ENCODE assay signal across 8 cellular contexts in genomic region chr15:43777293-43777819, GRCh38. TPM values are rescaled to one million over a fixed set of nuclear protein-coding genes. Genes with fewer than 3 reads are reported as not detected.
A peak's percentile ranks its signal among the peaks of the same experiment; 100 is the strongest.
DNase-seq lines count a peak whose midpoint lies in the region; ATAC-seq and TF ChIP-seq lines count a peak whose summit lies in the region.

No MANE protein-coding gene starts in this region.

- no peaks in the 10 kb centered on the region for H3K27me3 ChIP-seq in mucosa of stomach (ENCODE audit: control insufficient read depth, insufficient read depth, low read length)

- ATAC-seq in GM19397 (IDR thresholded peaks at IDR 0.05; ENCODE audit: unreplicated experiment) (peak; percentile 58), HG03565 (IDR thresholded peaks at IDR 0.05; ENCODE audit: unreplicated experiment) (peak; percentile 33)

- no peaks in the 10 kb centered on the region for H3K9me3 ChIP-seq in mucosa of stomach (ENCODE audit: control insufficient read depth, low read length)

- H3K27me3 Mint-ChIP-seq in CD14-positive monocyte (ENCODE audit: low read depth in 3 of 3) (peaks cover 0 to 3% (median 2%) of the 10 kb centered on the region in 3 donors), endothelial cell (ENCODE audit: unreplicated experiment) (peaks cover 9% of the 10 kb centered on the region)

- no peaks in the 10 kb centered on the region for H3K9me3 Mint-ChIP-seq in CD14-positive monocyte
- H3K9me3 Mint-ChIP-seq in endothelial cell (ENCODE audit: unreplicated experiment), result no peaks in the 10 kb centered on the region

- H3K36me3 ChIP-seq in mucosa of stomach (ENCODE audit: control insufficient read depth, insufficient read depth, low read length), result peaks cover under 1% of the 10 kb centered on the region

- H3K27ac Mint-ChIP-seq in CD14-positive monocyte (peak overlapping the region; percentile 84 to 95 (median 92)), endothelial cell (ENCODE audit: unreplicated experiment) (no peak overlapping the region)

- peak; percentile 92 for TF ChIP-seq CTCF in CD14-positive monocyte (IDR thresholded peaks at IDR 0.05)
- peak; percentile 65 for TF ChIP-seq CTCF in endothelial cell (IDR thresholded peaks at IDR 0.05; ENCODE audit: unreplicated experiment)

- intact Hi-C loops in CD14-positive monocyte (cut with micrococcal nuclease), result no loop called here

- H3K4me1 ChIP-seq in mucosa of stomach (ENCODE audit: control insufficient read depth, insufficient read depth, low read length), result peaks cover 10% of the 10 kb centered on the region

- H3K9ac ChIP-seq in mucosa of stomach (ENCODE audit: low read length), result peak overlapping the region; percentile 84

- H3K4me3 ChIP-seq in mucosa of stomach (ENCODE audit: low read length), result peak overlapping the region; percentile 91

- H3K36me3 Mint-ChIP-seq in CD14-positive monocyte, result peaks cover 5 to 12% of the 10 kb centered on the region in 2 donors
- peaks cover 13% of the 10 kb centered on the region for H3K36me3 Mint-ChIP-seq in endothelial cell (ENCODE audit: low read depth, unreplicated experiment)

- H3K4me3 Mint-ChIP-seq in CD14-positive monocyte (peak overlapping the region; percentile 93 to 94), endothelial cell (ENCODE audit: unreplicated experiment) (peak overlapping the region; percentile 78)

- H3K4me1 Mint-ChIP-seq in CD14-positive monocyte, result peaks cover 21% of the 10 kb centered on the region
- H3K4me1 Mint-ChIP-seq in endothelial cell (ENCODE audit: unreplicated experiment), result peaks cover 6% of the 10 kb centered on the region

- DNase-seq in CD14-positive monocyte (ENCODE audit: low spot score) (peak; percentile 60), NOMO-1 (lab: John Stamatoyannopoulos, UW; ENCODE audit: unreplicated experiment in 2 of 2) (peak; percentile 89 to 90), endothelial cell (ENCODE audit: low spot score) (peak; percentile 71)
- peak; percentile 69 for DNase-seq in activated CD8-positive, alpha-beta memory T cell treated with anti-CD3 and anti-CD28 coated beads, Interleukin-2, amount 50 U/mL, for 24 hours (ENCODE audit: extremely low read depth)
- peak; percentile 65 for DNase-seq in stimulated activated CD8-positive, alpha-beta memory T cell treated with anti-CD3 and anti-CD28 coated beads, Interleukin-7, amount 100 ng/mL, for 24 hours (ENCODE audit: low read depth)

RNA-seq across cellular contexts. Expression of gene ELL3, which starts 0.6 kb away (rescaled TPM):
- 1 to 10 TPM in 1 of 2 donors, under 1 TPM in 1; 0.29 to 1.2 TPM for polyA plus RNA-seq in CD14-positive monocyte
- 1.9 TPM for total RNA-seq in endothelial cell (ENCODE audit: unreplicated experiment)

RNA-seq across cellular contexts. Expression of gene SERF2, which starts 14.8 kb away (rescaled TPM):
- polyA plus RNA-seq in CD14-positive monocyte, result 1,000 to 10,000 TPM; 2,483 to 3,135 TPM
- 845 TPM for total RNA-seq in endothelial cell (ENCODE audit: unreplicated experiment)

RNA-seq across cellular contexts. Expression of gene SERINC4, which starts 22.7 kb away (rescaled TPM):
- polyA plus RNA-seq in CD14-positive monocyte, result under 1 TPM; 0.56 to 0.70 TPM
- total RNA-seq in endothelial cell (ENCODE audit: unreplicated experiment), result not detected

RNA-seq across cellular contexts. Expression of gene HYPK, which starts 23.0 kb away (rescaled TPM):
- polyA plus RNA-seq in CD14-positive monocyte, result 1 to 10 TPM; 4.4 to 5.3 TPM
- total RNA-seq in endothelial cell (ENCODE audit: unreplicated experiment), result 6.5 TPM

RNA-seq across cellular contexts. Expression of gene PDIA3, which starts 31.1 kb away (rescaled TPM):
- 100 to 1,000 TPM; 195 to 305 TPM for polyA plus RNA-seq in CD14-positive monocyte
- 655 TPM for total RNA-seq in endothelial cell (ENCODE audit: unreplicated experiment)

Comparison
In these comparisons a context has a peak if more than half of its experiments do, and no peak if none do; other contexts are left out.
1. Peak in every context shown above with its lines: DNase-seq, ATAC-seq and H3K4me3 ChIP-seq.